ENCODE assay signal across 13 cellular contexts in the genomic region with DNA sequence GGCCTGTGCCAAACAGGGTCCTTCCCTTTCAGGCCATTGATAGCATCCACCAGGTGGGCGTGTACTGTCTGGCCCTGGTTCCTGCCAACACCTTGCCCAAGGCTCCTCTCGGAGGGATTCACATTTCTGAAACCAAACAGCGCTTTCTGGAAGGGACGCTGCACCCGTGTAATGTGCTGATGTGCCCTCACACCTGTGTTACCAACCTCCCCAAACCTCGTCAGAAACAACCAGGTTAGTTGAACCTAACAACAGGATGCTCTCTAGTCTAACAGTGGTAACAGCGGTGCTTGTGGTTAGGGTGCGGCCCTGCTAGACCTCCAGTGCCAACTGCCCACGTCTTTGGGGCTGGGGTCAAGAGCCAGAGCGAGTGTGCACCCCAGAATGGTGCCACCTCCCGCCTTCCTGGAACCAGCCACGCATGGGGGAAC. TPM values are rescaled to one million over a fixed set of nuclear protein-coding genes. Genes with fewer than 3 reads are reported as not detected.
DNase-seq lines count a peak whose midpoint lies in the region; ATAC-seq and TF ChIP-seq lines count a peak whose summit lies in the region.
"Had no signal": no experiment of that assay in that cellular context is flagged by ENCODE, and none has a peak within 500 bp of the region (broad histone marks: within the 10 kb centered on the region; RNA-seq: fewer than 3 reads in every experiment).

No MANE protein-coding gene starts in this region.

- TF ChIP-seq CTCF in GM12865 (IDR thresholded peaks at IDR 0.05; ENCODE audit: insufficient read depth, low read depth, low read length, missing control alignments) (no peak), natural killer cell (IDR thresholded peaks at IDR 0.05) (no peak)

- H3K4me3 Mint-ChIP-seq in T-helper 17 cell (peak overlapping the region; percentile 67), natural killer cell (peak overlapping the region; percentile 85)
- H3K4me3 Mint-ChIP-seq: nephron had no signal

- ATAC-seq in T-helper 17 cell (peak; percentile 83), natural killer cell (peak; percentile 52 to 66 (median 54)), HG03039 (IDR thresholded peaks at IDR 0.05; ENCODE audit: unreplicated experiment) (no peak), HG03378 (IDR thresholded peaks at IDR 0.05; ENCODE audit: unreplicated experiment) (no peak)

- H3K9me3 Mint-ChIP-seq in natural killer cell, result no peaks in the 10 kb centered on the region
- H3K9me3 Mint-ChIP-seq: nephron had no signal

- H3K27me3 Mint-ChIP-seq in T-helper 17 cell (no peaks in the 10 kb centered on the region), natural killer cell (ENCODE audit: low read depth in 2 of 2) (no peaks in the 10 kb centered on the region)

- no peaks in the 10 kb centered on the region for H3K9me3 ChIP-seq in T-helper 17 cell (ENCODE audit: control insufficient read depth, low read length, poor library complexity, severe bottlenecking)

- peak; percentile 17 for DNase-seq in GM12865 (ENCODE audit: low read depth)
- peak in 2 of 3 donors; percentile 46 to 48 for DNase-seq in T-helper 17 cell
- DNase-seq in activated effector memory CD4-positive, alpha-beta T cell treated with Interleukin-2 at 50 U/mL for 16 hours, result peak; percentile 63
- DNase-seq in natural killer cell, result peak; percentile 51
- DNase-seq in NCI-H2227 (lab: John Stamatoyannopoulos, UW; ENCODE audit: unreplicated experiment), result no peak
- no peak for DNase-seq in amygdala (lab: John Stamatoyannopoulos, UW)
- DNase-seq: cortex of kidney, NCI-H146, SW 1271 had no signal

- intact Hi-C loops in natural killer cell (cut with micrococcal nuclease), result loop anchor here (2.0 kb wide), 1 partner anchor 14 kb away; no protein-coding TSS in a partner anchor

- H3K27ac Mint-ChIP-seq in T-helper 17 cell (peak overlapping the region; percentile 99), natural killer cell (peak overlapping the region; percentile 86 to 93)
- H3K27ac Mint-ChIP-seq: nephron had no signal

- H3K4me1 Mint-ChIP-seq in T-helper 17 cell (peaks cover 36% of the 10 kb centered on the region), natural killer cell (peaks cover 37 to 70% of the 10 kb centered on the region in 2 donors)
- H3K4me1 Mint-ChIP-seq: nephron had no signal

- H3K4me3 ChIP-seq in GM12865 (ENCODE audit: low read depth, low read length), result no peak overlapping the region
- H3K4me3 ChIP-seq: smooth muscle cell had no signal

- H3K36me3 Mint-ChIP-seq in T-helper 17 cell (ENCODE audit: low read depth) (peaks cover 8% of the 10 kb centered on the region), natural killer cell (no peaks in the 10 kb centered on the region)

RNA-seq across cellular contexts. Expression of gene S100B, which starts 54.4 kb away (rescaled TPM):
- total RNA-seq in T-helper 17 cell (not detected), natural killer cell (10 to 100 TPM in 1 of 3 donors, 1 to 10 TPM in 1, not detected in 1; 4.0 to 58.9 TPM)
- total RNA-seq: smooth muscle cell had no signal

Comparison
In these comparisons a context has a peak if more than half of its experiments do, and no peak if none do; other contexts are left out.
1. DNase-seq: peak in GM12865 (single experiment), T-helper 17 cell (2 of 3), activated effector memory CD4-positive, alpha-beta T cell treated with Interleukin-2 at 50 U/mL for 16 hours (single experiment) and natural killer cell (single experiment); none in NCI-H2227 (single experiment) and amygdala (0 of 56).
2. ATAC-seq: peak in T-helper 17 cell (single experiment) and natural killer cell (3 of 3); none in HG03039 (single experiment) and HG03378 (single experiment).